ENCODE assay signal across 22 cellular contexts in the genomic region with DNA sequence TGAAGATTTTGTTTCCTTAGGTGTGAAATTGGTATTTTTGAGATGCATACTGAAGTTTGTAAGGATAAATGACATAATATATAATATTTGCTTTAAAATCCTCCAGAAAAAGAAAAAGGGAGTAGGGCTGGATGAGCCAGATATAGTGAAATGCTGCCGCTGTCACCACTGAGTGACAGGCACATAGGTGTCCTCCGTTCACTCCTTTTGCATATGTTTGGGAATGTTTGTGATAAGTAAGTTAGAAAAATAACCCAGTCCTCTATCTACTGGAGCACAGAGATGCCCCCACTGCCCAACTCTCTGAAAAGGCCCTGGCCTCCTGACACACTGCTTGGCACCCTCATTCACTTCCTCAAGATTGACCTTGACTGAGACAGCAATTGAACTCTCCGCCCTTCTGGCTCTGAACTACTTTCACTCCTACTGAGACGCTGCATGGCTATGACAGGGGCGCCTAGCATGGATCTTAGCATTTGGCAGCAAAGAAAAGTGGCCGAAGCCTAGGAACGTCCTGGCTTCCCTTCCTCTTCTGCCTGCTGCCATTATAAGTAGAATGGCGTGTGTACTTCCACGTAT.
"Had no signal": no experiment of that assay in that cellular context is flagged by ENCODE, and none has a peak within 500 bp of the region (broad histone marks: within the 10 kb centered on the region; RNA-seq: fewer than 3 reads in every experiment).

No MANE protein-coding gene starts in this region.

- FAIRE-seq: HTR-8/SVneo, RCC 7860 had no signal

- H3K27ac ChIP-seq: HL-60 had no signal

- DNase-seq: KBM-7, MV-4-11, NCI-H1048, NCI-H1105, NCI-H1417, NCI-H146, NCI-H1694 treated with DMSO at 0.1 percent for 48 hours, NCI-H2029, NCI-H2081 treated with DMSO at 0.1 percent for 48 hours, NCI-H2171, NCI-H226, NCI-H446, NCI-H510A, NCI-H524 treated with DMSO at 0.1 percent for 48 hours, NCI-H69, NCI-H774, Right ventricle myocardium superior, RPMI8226, SIG-M5 had no signal
